17 cellular contexts compared by ENCODE assay signal in genomic region chr7:47069385-47070076, GRCh38.
"Had no signal": no experiment of that assay in that cellular context is flagged by ENCODE, and none has a peak within 500 bp of the region (broad histone marks: within the 10 kb centered on the region; RNA-seq: fewer than 3 reads in every experiment).

No MANE protein-coding gene starts in this region.

- H3K27ac ChIP-seq: breast epithelium, neural progenitor cell, tibial nerve, uterus had no signal

- DNase-seq: activated CD4-positive, alpha-beta memory T cell treated with anti-CD3 and anti-CD28 coated beads for 36 hours; activated CD4-positive, alpha-beta T cell treated with anti-CD3 and anti-CD28 coated beads for 48 hours; activated gamma-delta T cell; activated naive CD4-positive, alpha-beta T cell treated with anti-CD3 and anti-CD28 coated beads, Interleukin-2, amount 50 U/mL, for 16 hours; cortex of kidney; foreskin fibroblast; naive thymus-derived CD8-positive, alpha-beta T cell; retina; stimulated activated CD4-positive, alpha-beta T cell treated with anti-CD3 and anti-CD28 coated beads, Interleukin-12 subunit alpha, Interleukin-12 subunit beta, amount 100 ng/mL, for 4 hours; stimulated activated naive CD8-positive, alpha-beta T cell treated with anti-CD3 and anti-CD28 coated beads, Interleukin-15, amount 100 ng/mL, for 72 hours; uterus had no signal

- H3K4me1 ChIP-seq: breast epithelium, uterus had no signal

- H3K9me3 ChIP-seq: breast epithelium, uterus had no signal

- H3K4me3 Mint-ChIP-seq: activated CD4-positive, alpha-beta memory T cell treated with anti-CD3 and anti-CD28 coated beads for 36 hours; mesothelial cell of epicardium; naive thymus-derived CD8-positive, alpha-beta T cell; neural progenitor cell; stimulated activated effector memory CD8-positive, alpha-beta T cell treated with anti-CD3 and anti-CD28 coated beads, Interleukin-12 subunit alpha, Interleukin-12 subunit beta, amount 100 ng/mL, for 72 hours; stimulated activated naive CD8-positive, alpha-beta T cell treated with anti-CD3 and anti-CD28 coated beads, Interleukin-15, amount 100 ng/mL, for 72 hours had no signal

- H3K36me3 Mint-ChIP-seq: activated CD4-positive, alpha-beta memory T cell treated with anti-CD3 and anti-CD28 coated beads for 36 hours; neural progenitor cell; stimulated activated effector memory CD8-positive, alpha-beta T cell treated with anti-CD3 and anti-CD28 coated beads, Interleukin-12 subunit alpha, Interleukin-12 subunit beta, amount 100 ng/mL, for 72 hours had no signal

- H3K27me3 Mint-ChIP-seq: activated CD4-positive, alpha-beta memory T cell treated with anti-CD3 and anti-CD28 coated beads for 36 hours had no signal

- H3K27me3 ChIP-seq: breast epithelium, neural progenitor cell, tibial nerve, uterus had no signal

- H3K4me3 ChIP-seq: breast epithelium, neural progenitor cell, tibial nerve, uterus had no signal

- H3K27ac Mint-ChIP-seq: activated CD4-positive, alpha-beta memory T cell treated with anti-CD3 and anti-CD28 coated beads for 36 hours; mesothelial cell of epicardium; naive thymus-derived CD8-positive, alpha-beta T cell; neural progenitor cell; progenitor cell of endocrine pancreas; stimulated activated effector memory CD8-positive, alpha-beta T cell treated with anti-CD3 and anti-CD28 coated beads, Interleukin-12 subunit alpha, Interleukin-12 subunit beta, amount 100 ng/mL, for 72 hours; stimulated activated naive CD8-positive, alpha-beta T cell treated with anti-CD3 and anti-CD28 coated beads, Interleukin-15, amount 100 ng/mL, for 72 hours had no signal

- ATAC-seq: naive thymus-derived CD8-positive, alpha-beta T cell; stimulated activated effector memory CD8-positive, alpha-beta T cell treated with anti-CD3 and anti-CD28 coated beads, Interleukin-12 subunit alpha, Interleukin-12 subunit beta, amount 100 ng/mL, for 72 hours; stimulated activated naive CD8-positive, alpha-beta T cell treated with anti-CD3 and anti-CD28 coated beads, Interleukin-15, amount 100 ng/mL, for 72 hours had no signal

- H3K9me3 Mint-ChIP-seq: activated CD4-positive, alpha-beta memory T cell treated with anti-CD3 and anti-CD28 coated beads for 36 hours; naive thymus-derived CD8-positive, alpha-beta T cell; neural progenitor cell; stimulated activated naive CD8-positive, alpha-beta T cell treated with anti-CD3 and anti-CD28 coated beads, Interleukin-15, amount 100 ng/mL, for 72 hours had no signal

- H3K4me1 Mint-ChIP-seq: stimulated activated naive CD8-positive, alpha-beta T cell treated with anti-CD3 and anti-CD28 coated beads, Interleukin-15, amount 100 ng/mL, for 72 hours had no signal

- H3K36me3 ChIP-seq: breast epithelium, neural progenitor cell, tibial nerve, uterus had no signal
